In the genomic region with DNA sequence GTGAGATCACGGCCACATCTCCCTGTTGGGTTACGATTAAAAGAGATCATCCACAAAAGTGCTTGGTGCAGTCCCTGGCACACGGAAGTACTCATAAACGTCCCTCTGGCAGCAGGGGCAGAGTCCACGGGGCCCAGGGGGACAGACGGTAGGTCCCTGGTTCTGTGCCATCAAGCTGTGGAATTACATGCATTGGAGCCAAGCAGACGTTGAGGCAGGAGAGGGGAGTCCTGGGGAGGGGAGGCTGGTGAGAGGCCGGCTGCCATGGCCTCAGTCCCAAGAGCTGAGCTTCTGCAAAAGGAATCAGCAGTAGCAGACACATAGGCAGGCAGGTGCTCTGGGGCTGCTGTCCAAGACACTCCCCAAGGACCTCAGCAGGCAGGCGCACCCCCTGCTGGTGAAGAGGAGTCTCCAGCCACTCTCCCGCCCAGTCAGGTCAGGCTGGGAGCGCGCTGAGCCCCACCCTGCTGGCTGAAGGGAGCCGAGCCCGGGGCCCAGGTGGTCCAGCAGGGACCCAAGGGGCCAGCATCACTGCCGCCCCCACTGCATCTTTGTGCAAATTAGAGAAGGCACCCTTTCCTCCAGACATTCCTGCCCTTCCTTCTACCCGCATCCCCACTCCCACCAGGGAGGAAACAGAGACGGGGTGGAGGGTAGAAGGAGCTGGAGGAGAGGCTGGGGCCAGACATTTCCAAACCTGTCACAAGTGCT, we compare ENCODE assay signal across 2 cellular contexts.
TF ChIP-seq lines count a peak whose summit lies in the region.

No MANE protein-coding gene starts in this region.

TF ChIP-seq in GM12878, 131 proteins besides CTCF, POLR2A, EP300 and RAD21 (continued from another document):
- TF ChIP-seq, protein P1, sequence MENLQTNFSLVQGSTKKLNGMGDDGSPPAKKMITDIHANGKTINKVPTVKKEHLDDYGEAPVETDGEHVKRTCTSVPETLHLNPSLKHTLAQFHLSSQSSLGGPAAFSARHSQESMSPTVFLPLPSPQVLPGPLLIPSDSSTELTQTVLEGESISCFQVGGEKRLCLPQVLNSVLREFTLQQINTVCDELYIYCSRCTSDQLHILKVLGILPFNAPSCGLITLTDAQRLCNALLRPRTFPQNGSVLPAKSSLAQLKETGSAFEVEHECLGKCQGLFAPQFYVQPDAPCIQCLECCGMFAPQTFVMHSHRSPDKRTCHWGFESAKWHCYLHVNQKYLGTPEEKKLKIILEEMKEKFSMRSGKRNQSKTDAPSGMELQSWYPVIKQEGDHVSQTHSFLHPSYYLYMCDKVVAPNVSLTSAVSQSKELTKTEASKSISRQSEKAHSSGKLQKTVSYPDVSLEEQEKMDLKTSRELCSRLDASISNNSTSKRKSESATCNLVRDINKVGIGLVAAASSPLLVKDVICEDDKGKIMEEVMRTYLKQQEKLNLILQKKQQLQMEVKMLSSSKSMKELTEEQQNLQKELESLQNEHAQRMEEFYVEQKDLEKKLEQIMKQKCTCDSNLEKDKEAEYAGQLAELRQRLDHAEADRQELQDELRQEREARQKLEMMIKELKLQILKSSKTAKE (IDR thresholded peaks at IDR 0.05; ENCODE audit: low read depth, poor library complexity, severe bottlenecking) = no peak
- no peak for TF ChIP-seq HDAC2 (IDR thresholded peaks at IDR 0.05)
- no peak for TF ChIP-seq POU2F2 (IDR thresholded peaks at IDR 0.05; ENCODE audit: borderline replicate concordance, low read depth, low read length)
- no peak for TF ChIP-seq NRF1 (conservative IDR thresholded peaks at IDR 0.05; ENCODE audit: low read depth, low read length)
- no peak for TF ChIP-seq ZNF384 (IDR thresholded peaks at IDR 0.05; ENCODE audit: borderline replicate concordance, low read depth, low read length)
- no peak for TF ChIP-seq BRCA1 (IDR thresholded peaks at IDR 0.05; ENCODE audit: low read depth, low read length)
- TF ChIP-seq MEF2B (IDR thresholded peaks at IDR 0.05; ENCODE audit: partially characterized antibody, poor library complexity, severe bottlenecking) = peak; percentile 14
- no peak for TF ChIP-seq MEF2A (IDR thresholded peaks at IDR 0.05; ENCODE audit: insufficient read depth, low read depth, low read length)
- no peak for TF ChIP-seq SIN3A (IDR thresholded peaks at IDR 0.05; ENCODE audit: low read depth, low read length)
- TF ChIP-seq ATF7 (IDR thresholded peaks at IDR 0.05; ENCODE audit: low read depth) = no peak
- TF ChIP-seq YY1 (IDR thresholded peaks at IDR 0.05; ENCODE audit: low read depth, low read length) = no peak; the same call in 1 of the 2 replicates
- TF ChIP-seq, protein P2, sequence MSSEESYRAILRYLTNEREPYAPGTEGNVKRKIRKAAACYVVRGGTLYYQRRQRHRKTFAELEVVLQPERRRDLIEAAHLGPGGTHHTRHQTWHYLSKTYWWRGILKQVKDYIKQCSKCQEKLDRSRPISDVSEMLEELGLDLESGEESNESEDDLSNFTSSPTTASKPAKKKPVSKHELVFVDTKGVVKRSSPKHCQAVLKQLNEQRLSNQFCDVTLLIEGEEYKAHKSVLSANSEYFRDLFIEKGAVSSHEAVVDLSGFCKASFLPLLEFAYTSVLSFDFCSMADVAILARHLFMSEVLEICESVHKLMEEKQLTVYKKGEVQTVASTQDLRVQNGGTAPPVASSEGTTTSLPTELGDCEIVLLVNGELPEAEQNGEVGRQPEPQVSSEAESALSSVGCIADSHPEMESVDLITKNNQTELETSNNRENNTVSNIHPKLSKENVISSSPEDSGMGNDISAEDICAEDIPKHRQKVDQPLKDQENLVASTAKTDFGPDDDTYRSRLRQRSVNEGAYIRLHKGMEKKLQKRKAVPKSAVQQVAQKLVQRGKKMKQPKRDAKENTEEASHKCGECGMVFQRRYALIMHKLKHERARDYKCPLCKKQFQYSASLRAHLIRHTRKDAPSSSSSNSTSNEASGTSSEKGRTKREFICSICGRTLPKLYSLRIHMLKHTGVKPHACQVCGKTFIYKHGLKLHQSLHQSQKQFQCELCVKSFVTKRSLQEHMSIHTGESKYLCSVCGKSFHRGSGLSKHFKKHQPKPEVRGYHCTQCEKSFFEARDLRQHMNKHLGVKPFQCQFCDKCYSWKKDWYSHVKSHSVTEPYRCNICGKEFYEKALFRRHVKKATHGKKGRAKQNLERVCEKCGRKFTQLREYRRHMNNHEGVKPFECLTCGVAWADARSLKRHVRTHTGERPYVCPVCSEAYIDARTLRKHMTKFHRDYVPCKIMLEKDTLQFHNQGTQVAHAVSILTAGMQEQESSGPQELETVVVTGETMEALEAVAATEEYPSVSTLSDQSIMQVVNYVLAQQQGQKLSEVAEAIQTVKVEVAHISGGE (CRISPR knock-in tag; IDR thresholded peaks at IDR 0.05) = no peak
- TF ChIP-seq, protein P3, sequence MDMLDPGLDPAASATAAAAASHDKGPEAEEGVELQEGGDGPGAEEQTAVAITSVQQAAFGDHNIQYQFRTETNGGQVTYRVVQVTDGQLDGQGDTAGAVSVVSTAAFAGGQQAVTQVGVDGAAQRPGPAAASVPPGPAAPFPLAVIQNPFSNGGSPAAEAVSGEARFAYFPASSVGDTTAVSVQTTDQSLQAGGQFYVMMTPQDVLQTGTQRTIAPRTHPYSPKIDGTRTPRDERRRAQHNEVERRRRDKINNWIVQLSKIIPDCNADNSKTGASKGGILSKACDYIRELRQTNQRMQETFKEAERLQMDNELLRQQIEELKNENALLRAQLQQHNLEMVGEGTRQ (IDR thresholded peaks at IDR 0.05; ENCODE audit: borderline replicate concordance, low read depth, low read length) = no peak
- TF ChIP-seq, protein P4, sequence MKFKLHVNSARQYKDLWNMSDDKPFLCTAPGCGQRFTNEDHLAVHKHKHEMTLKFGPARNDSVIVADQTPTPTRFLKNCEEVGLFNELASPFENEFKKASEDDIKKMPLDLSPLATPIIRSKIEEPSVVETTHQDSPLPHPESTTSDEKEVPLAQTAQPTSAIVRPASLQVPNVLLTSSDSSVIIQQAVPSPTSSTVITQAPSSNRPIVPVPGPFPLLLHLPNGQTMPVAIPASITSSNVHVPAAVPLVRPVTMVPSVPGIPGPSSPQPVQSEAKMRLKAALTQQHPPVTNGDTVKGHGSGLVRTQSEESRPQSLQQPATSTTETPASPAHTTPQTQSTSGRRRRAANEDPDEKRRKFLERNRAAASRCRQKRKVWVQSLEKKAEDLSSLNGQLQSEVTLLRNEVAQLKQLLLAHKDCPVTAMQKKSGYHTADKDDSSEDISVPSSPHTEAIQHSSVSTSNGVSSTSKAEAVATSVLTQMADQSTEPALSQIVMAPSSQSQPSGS (IDR thresholded peaks at IDR 0.05; ENCODE audit: low read length) = no peak
- TF ChIP-seq CREB1 (IDR thresholded peaks at IDR 0.05; ENCODE audit: low read depth) = no peak
- no peak for TF ChIP-seq ZNF24 (IDR thresholded peaks at IDR 0.05)
- TF ChIP-seq, protein P5, sequence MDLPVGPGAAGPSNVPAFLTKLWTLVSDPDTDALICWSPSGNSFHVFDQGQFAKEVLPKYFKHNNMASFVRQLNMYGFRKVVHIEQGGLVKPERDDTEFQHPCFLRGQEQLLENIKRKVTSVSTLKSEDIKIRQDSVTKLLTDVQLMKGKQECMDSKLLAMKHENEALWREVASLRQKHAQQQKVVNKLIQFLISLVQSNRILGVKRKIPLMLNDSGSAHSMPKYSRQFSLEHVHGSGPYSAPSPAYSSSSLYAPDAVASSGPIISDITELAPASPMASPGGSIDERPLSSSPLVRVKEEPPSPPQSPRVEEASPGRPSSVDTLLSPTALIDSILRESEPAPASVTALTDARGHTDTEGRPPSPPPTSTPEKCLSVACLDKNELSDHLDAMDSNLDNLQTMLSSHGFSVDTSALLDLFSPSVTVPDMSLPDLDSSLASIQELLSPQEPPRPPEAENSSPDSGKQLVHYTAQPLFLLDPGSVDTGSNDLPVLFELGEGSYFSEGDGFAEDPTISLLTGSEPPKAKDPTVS (IDR thresholded peaks at IDR 0.05; ENCODE audit: low read depth, low read length) = no peak
- no peak for TF ChIP-seq ZSCAN29 (IDR thresholded peaks at IDR 0.05)

TF ChIP-seq in HepG2, 621 proteins besides CTCF, POLR2A, EP300 and RAD21 (continued from another document and continues in another):
- TF ChIP-seq, protein P6, sequence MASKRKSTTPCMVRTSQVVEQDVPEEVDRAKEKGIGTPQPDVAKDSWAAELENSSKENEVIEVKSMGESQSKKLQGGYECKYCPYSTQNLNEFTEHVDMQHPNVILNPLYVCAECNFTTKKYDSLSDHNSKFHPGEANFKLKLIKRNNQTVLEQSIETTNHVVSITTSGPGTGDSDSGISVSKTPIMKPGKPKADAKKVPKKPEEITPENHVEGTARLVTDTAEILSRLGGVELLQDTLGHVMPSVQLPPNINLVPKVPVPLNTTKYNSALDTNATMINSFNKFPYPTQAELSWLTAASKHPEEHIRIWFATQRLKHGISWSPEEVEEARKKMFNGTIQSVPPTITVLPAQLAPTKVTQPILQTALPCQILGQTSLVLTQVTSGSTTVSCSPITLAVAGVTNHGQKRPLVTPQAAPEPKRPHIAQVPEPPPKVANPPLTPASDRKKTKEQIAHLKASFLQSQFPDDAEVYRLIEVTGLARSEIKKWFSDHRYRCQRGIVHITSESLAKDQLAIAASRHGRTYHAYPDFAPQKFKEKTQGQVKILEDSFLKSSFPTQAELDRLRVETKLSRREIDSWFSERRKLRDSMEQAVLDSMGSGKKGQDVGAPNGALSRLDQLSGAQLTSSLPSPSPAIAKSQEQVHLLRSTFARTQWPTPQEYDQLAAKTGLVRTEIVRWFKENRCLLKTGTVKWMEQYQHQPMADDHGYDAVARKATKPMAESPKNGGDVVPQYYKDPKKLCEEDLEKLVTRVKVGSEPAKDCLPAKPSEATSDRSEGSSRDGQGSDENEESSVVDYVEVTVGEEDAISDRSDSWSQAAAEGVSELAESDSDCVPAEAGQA (IDR thresholded peaks at IDR 0.05; ENCODE audit: low read depth) = 0 out of 2 replicates have a peak, but pooled peaks have one; percentile 12
- TF ChIP-seq, protein P6 (CRISPR knock-in tag; IDR thresholded peaks at IDR 0.05; ENCODE audit: borderline replicate concordance) = no peak
- TF ChIP-seq, protein P7, sequence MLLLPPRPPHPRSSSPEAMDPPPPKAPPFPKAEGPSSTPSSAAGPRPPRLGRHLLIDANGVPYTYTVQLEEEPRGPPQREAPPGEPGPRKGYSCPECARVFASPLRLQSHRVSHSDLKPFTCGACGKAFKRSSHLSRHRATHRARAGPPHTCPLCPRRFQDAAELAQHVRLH (CRISPR knock-in tag; IDR thresholded peaks at IDR 0.05; ENCODE audit: borderline replicate concordance, low read depth) = peak; percentile 64; the same call in 1 of the 2 replicates
- TF ChIP-seq KLF12 (CRISPR knock-in tag; IDR thresholded peaks at IDR 0.05; ENCODE audit: borderline replicate concordance) (peak; percentile 86), ZFP36L1 (CRISPR knock-in tag; IDR thresholded peaks at IDR 0.05) (no peak), GTF3A (CRISPR knock-in tag; conservative IDR thresholded peaks at IDR 0.05) (no peak), ZFP1 (CRISPR knock-in tag; IDR thresholded peaks at IDR 0.05) (no peak), ZNF670 (CRISPR knock-in tag; IDR thresholded peaks at IDR 0.05; ENCODE audit: borderline replicate concordance) (0 out of 2 replicates have a peak, but pooled peaks have one; percentile 17), ZNF235 (CRISPR knock-in tag; IDR thresholded peaks at IDR 0.05; ENCODE audit: borderline replicate concordance) (no peak; the same call in 1 of the 2 replicates), ZFX (CRISPR knock-in tag; IDR thresholded peaks at IDR 0.05; ENCODE audit: low read depth) (peak; percentile 64), XRCC5 (optimal IDR thresholded peaks at IDR 0.05; ENCODE audit: low read length) (peak; percentile 80), HMG20B (CRISPR knock-in tag; conservative IDR thresholded peaks at IDR 0.05) (no peak)
- TF ChIP-seq, protein P8, sequence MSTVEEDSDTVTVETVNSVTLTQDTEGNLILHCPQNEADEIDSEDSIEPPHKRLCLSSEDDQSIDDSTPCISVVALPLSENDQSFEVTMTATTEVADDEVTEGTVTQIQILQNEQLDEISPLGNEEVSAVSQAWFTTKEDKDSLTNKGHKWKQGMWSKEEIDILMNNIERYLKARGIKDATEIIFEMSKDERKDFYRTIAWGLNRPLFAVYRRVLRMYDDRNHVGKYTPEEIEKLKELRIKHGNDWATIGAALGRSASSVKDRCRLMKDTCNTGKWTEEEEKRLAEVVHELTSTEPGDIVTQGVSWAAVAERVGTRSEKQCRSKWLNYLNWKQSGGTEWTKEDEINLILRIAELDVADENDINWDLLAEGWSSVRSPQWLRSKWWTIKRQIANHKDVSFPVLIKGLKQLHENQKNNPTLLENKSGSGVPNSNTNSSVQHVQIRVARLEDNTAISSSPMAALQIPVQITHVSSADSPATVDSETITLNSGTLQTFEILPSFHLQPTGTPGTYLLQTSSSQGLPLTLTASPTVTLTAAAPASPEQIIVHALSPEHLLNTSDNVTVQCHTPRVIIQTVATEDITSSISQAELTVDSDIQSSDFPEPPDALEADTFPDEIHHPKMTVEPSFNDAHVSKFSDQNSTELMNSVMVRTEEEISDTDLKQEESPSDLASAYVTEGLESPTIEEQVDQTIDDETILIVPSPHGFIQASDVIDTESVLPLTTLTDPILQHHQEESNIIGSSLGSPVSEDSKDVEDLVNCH (CRISPR knock-in tag; IDR thresholded peaks at IDR 0.05) = no peak
